Comparison of ENCODE assay signal across 8 cellular contexts in the genomic region with DNA sequence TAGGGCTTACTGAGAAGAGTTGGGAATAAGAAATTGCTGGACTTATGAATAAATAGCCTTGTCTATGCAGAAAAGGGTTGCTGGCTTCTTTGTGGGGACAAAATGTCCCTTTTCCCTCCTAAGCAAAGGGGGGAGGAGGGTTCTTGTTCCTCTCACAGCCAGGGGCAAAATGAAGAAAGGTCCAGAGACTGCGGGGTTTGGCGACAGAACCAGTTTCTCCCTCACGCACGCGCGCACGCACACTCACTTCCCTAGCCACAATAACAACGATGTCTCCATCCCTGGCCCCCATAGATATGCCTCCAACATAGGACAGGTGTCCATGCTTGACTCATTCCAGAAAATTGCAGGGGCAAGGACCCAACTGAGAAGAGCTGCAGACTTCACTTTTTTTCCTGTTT. TPM values are rescaled to one million over a fixed set of nuclear protein-coding genes. Genes with fewer than 3 reads are reported as not detected.
A peak's percentile ranks its signal among the peaks of the same experiment; 100 is the strongest.
DNase-seq lines count a peak whose midpoint lies in the region; ATAC-seq and TF ChIP-seq lines count a peak whose summit lies in the region.

No MANE protein-coding gene starts in this region.

- H3K27me3 ChIP-seq in heart right ventricle (no peaks in the 10 kb centered on the region), vagina (no peaks in the 10 kb centered on the region)

- DNase-seq in heart right ventricle (no peak), cardiac septum (ENCODE audit: low spot score) (no peak), vagina (ENCODE audit: extremely low spot score in 2 of 2) (no peak), GM10248 (ENCODE audit: extremely low spot score) (no peak), NCI-H1048 (lab: John Stamatoyannopoulos, UW) (no peak)
- no peak for DNase-seq in effector memory CD8-positive, alpha-beta T cell
- DNase-seq in naive thymus-derived CD8-positive, alpha-beta T cell: no peak

- peaks cover 23 to 27% of the 10 kb centered on the region in 2 donors for H3K4me1 Mint-ChIP-seq in effector memory CD8-positive, alpha-beta T cell (ENCODE audit: low read depth in 2 of 2)
- H3K4me1 Mint-ChIP-seq in naive thymus-derived CD8-positive, alpha-beta T cell: peaks cover 24 to 64% (median 49%) of the 10 kb centered on the region in 4 donors

- ATAC-seq in heart right ventricle: no peak
- no peak for ATAC-seq in effector memory CD8-positive, alpha-beta T cell (replicated peaks)
- ATAC-seq in naive thymus-derived CD8-positive, alpha-beta T cell: no peak
- ATAC-seq in GM21526 (IDR thresholded peaks at IDR 0.05; ENCODE audit: low FRiP score, unreplicated experiment): no peak

- peak overlapping the region in 9 of 10 donors; percentile 84 to 98 (median 92) for H3K4me3 ChIP-seq in heart right ventricle
- peak overlapping the region; percentile 72 to 96 for H3K4me3 ChIP-seq in vagina

- CTCF ChIA-PET in GM10248 (lab: Yijun Ruan, JAX): interaction anchor here (2.1 to 6.6 kb wide), 2 partner anchors 97 to 123 kb away, joined by 5 to 27 read pairs; no protein-coding TSS in a partner anchor

- intact Hi-C loops in heart right ventricle (cut with DNase I) (loop anchor here in 9 of 10 donors (5.0 to 10.0 kb wide), 11 partner anchors 40 to 1027 kb away; no protein-coding TSS in a partner anchor), cardiac septum (cut with DNase I) (no loop called here), vagina (cut with DNase I) (loop anchor here (5.0 kb wide), 1 partner anchor 70 kb away; no protein-coding TSS in a partner anchor)

- 45 to 48% methylated on average over 8 of the region's 8 CpGs for WGBS in heart right ventricle, 2 donors

- POLR2A ChIA-PET in naive thymus-derived CD8-positive, alpha-beta T cell (lab: Charles Lee): no interaction called here
- POLR2A ChIA-PET in GM10248 (lab: Yijun Ruan, JAX): no interaction called here

- no peak for TF ChIP-seq CTCF in heart right ventricle (IDR thresholded peaks at IDR 0.05)
- no peak for TF ChIP-seq CTCF in vagina (IDR thresholded peaks at IDR 0.05)
- no peak for TF ChIP-seq CTCF in GM10248 (IDR thresholded peaks at IDR 0.05; ENCODE audit: control extremely low read depth, extremely low read depth, low read depth, missing control alignments)

- peaks cover 13% of the 10 kb centered on the region for H3K36me3 Mint-ChIP-seq in effector memory CD8-positive, alpha-beta T cell (ENCODE audit: insufficient read depth)
- H3K36me3 Mint-ChIP-seq in naive thymus-derived CD8-positive, alpha-beta T cell: no peaks in the 10 kb centered on the region

- no peaks in the 10 kb centered on the region for H3K27me3 Mint-ChIP-seq in effector memory CD8-positive, alpha-beta T cell
- no peaks in the 10 kb centered on the region for H3K27me3 Mint-ChIP-seq in naive thymus-derived CD8-positive, alpha-beta T cell

- peak overlapping the region in 1 of 2 donors; percentile 44 for H3K27ac Mint-ChIP-seq in effector memory CD8-positive, alpha-beta T cell
- peak overlapping the region in 4 of 10 donors; percentile 15 to 89 (median 38) for H3K27ac Mint-ChIP-seq in naive thymus-derived CD8-positive, alpha-beta T cell

- H3K9me3 ChIP-seq in heart right ventricle: no peaks in the 10 kb centered on the region
- no peaks in the 10 kb centered on the region for H3K9me3 ChIP-seq in vagina

- H3K36me3 ChIP-seq in heart right ventricle (no peaks in the 10 kb centered on the region), vagina (no peaks in the 10 kb centered on the region)

- no peaks in the 10 kb centered on the region for H3K9me3 Mint-ChIP-seq in effector memory CD8-positive, alpha-beta T cell
- H3K9me3 Mint-ChIP-seq in naive thymus-derived CD8-positive, alpha-beta T cell: no peaks in the 10 kb centered on the region

- H3K4me1 ChIP-seq in heart right ventricle (peaks cover 35 to 76% (median 69%) of the 10 kb centered on the region in 9 donors), vagina (peaks cover 58% of the 10 kb centered on the region)

- TF ChIP-seq POLR2A in vagina (IDR thresholded peaks at IDR 0.05): no peak

- peak overlapping the region; percentile 18 to 68 for H3K4me3 Mint-ChIP-seq in effector memory CD8-positive, alpha-beta T cell
- H3K4me3 Mint-ChIP-seq in naive thymus-derived CD8-positive, alpha-beta T cell: peak overlapping the region in 7 of 10 donors; percentile 10 to 90 (median 42)

- H3K27ac ChIP-seq in heart right ventricle (peak overlapping the region; percentile 27 to 100 (median 99)), vagina (peak overlapping the region; percentile 97)

RNA-seq across cellular contexts. Expression of gene ZMIZ1, which starts 3.3 kb away (rescaled TPM):
- total RNA-seq in heart right ventricle (10 to 100 TPM; 40.4 to 61.5 (median 50.8) TPM), cardiac septum (40.7 TPM), vagina (61.4 TPM)
- 10 to 100 TPM; 24.2 to 26.8 TPM for polyA plus RNA-seq in heart right ventricle
- 10 to 100 TPM; 11.2 to 11.6 TPM for total RNA-seq in naive thymus-derived CD8-positive, alpha-beta T cell
- 1 to 10 TPM; 1.4 to 2.7 (median 2.6) TPM for polyA plus RNA-seq in naive thymus-derived CD8-positive, alpha-beta T cell
